Comparison of ENCODE assay signal across 21 cellular contexts in genomic region chr10:86785968-86786367, GRCh38. TPM values are rescaled to one million over a fixed set of nuclear protein-coding genes. Genes with fewer than 3 reads are reported as not detected.
DNase-seq lines count a peak whose midpoint lies in the region; ATAC-seq and TF ChIP-seq lines count a peak whose summit lies in the region.
"Had no signal": no experiment of that assay in that cellular context is flagged by ENCODE, and none has a peak within 500 bp of the region (broad histone marks: within the 10 kb centered on the region; RNA-seq: fewer than 3 reads in every experiment).

No MANE protein-coding gene starts in this region.

- no peak overlapping the region for H3K4me3 Mint-ChIP-seq in WTC11
- H3K4me3 Mint-ChIP-seq: activated CD4-positive, alpha-beta T cell treated with anti-CD3 and anti-CD28 coated beads, Interleukin-2, amount 10 ng/mL, durations not matched to agents 24 days and 14 days; stimulated activated memory B cell treated with anti-CD40 and anti-IgM and Interleukin-4, amounts not matched to agents 10 μg/mL and 1 μg/mL and 100 μg/mL, for 72 hours had no signal

- peak overlapping the region; percentile 3 for H3K4me2 ChIP-seq in GM23248 (ENCODE audit: unreplicated experiment)

- no peak overlapping the region for H3K9ac ChIP-seq in GM23248
- H3K9ac ChIP-seq in iPS-18a (ENCODE audit: low read length) = no peak overlapping the region
- no peak overlapping the region for H3K9ac ChIP-seq in rectal smooth muscle tissue (ENCODE audit: low read length)

- peaks cover 30% of the 10 kb centered on the region for H3K4me1 Mint-ChIP-seq in WTC11

- no peak for TF ChIP-seq POLR2A in Peyer's patch (IDR thresholded peaks at IDR 0.05)

- WGBS in GM23248 (ENCODE audit: low coverage in 1 of 2, low lambda C conversion rate in 2 of 2, missing lambda C conversion rate in 2 of 2), 2 experiments = 61 to 68% methylated on average over 5 of the region's 5 CpGs

- TF ChIP-seq CTCF in WTC11 (IDR thresholded peaks at IDR 0.05) (no peak), Peyer's patch (IDR thresholded peaks at IDR 0.05) (no peak)

- H3K4me3 ChIP-seq in GM23248 = no peak overlapping the region
- H3K4me3 ChIP-seq in iPS-18a (ENCODE audit: low read length) = no peak overlapping the region
- no peak overlapping the region for H3K4me3 ChIP-seq in rectal smooth muscle tissue (ENCODE audit: low read length)
- no peak overlapping the region for H3K4me3 ChIP-seq in Peyer's patch
- H3K4me3 ChIP-seq: K562, upper lobe of left lung had no signal

- H3K36me3 ChIP-seq in GM23248 (ENCODE audit: low read depth) (no peaks in the 10 kb centered on the region), iPS-18a (ENCODE audit: control insufficient read depth, low read depth, low read length) (no peaks in the 10 kb centered on the region), rectal smooth muscle tissue (ENCODE audit: control insufficient read depth, insufficient read depth, low read length) (no peaks in the 10 kb centered on the region), Peyer's patch (no peaks in the 10 kb centered on the region)
- H3K36me3 ChIP-seq: upper lobe of left lung had no signal

- peaks cover 8% of the 10 kb centered on the region; the same call in 1 of the 2 replicates for H3K9me3 Mint-ChIP-seq in WTC11

- peaks cover 98% of the 10 kb centered on the region for H3K79me2 ChIP-seq in GM23248 (ENCODE audit: insufficient read depth)

- peaks cover 4% of the 10 kb centered on the region for H3K36me3 Mint-ChIP-seq in WTC11

- peak; percentile 55 for ATAC-seq in WTC11
- ATAC-seq: K562; left lobe of liver; stimulated activated memory B cell treated with anti-CD40 and anti-IgM and Interleukin-4, amounts not matched to agents 10 μg/mL and 1 μg/mL and 100 μg/mL, for 72 hours had no signal

- POLR2A ChIA-PET in WTC11 (lab: Charles Lee) = no interaction called here

- in situ Hi-C loops in GM23248 (cut with MboI) = no loop called here

- H2AFZ ChIP-seq in GM23248 = no peak overlapping the region

- no peak for DNase-seq in GM23248
- no peak for DNase-seq in WTC11 (ENCODE audit: low spot score)
- no peak for DNase-seq in COLO668 (lab: John Stamatoyannopoulos, UW; ENCODE audit: unreplicated experiment)
- DNase-seq in GF-D8 (lab: John Stamatoyannopoulos, UW) = no peak
- no peak for DNase-seq in DMS79 (lab: John Stamatoyannopoulos, UW)
- no peak for DNase-seq in Peyer's patch
- DNase-seq: activated CD4-positive, alpha-beta T cell treated with anti-CD3 and anti-CD28 coated beads, Interleukin-2, amount 10 ng/mL, durations not matched to agents 24 days and 14 days; activated CD8-positive, alpha-beta memory T cell treated with anti-CD3 and anti-CD28 coated beads, Interleukin-2, amount 50 U/mL, for 48 hours; activated effector memory CD4-positive, alpha-beta T cell treated with anti-CD3 and anti-CD28 coated beads, Interleukin-2, amount 50 U/mL, for 16 hours; EL; hippocampal formation; NCI-H1930; NCI-H446 treated with DMSO at 0.1 percent for 48 hours; posterior cingulate gyrus; stimulated activated CD4-positive, alpha-beta T cell treated with anti-CD3 and anti-CD28 coated beads, Interleukin-15, amount 100 ng/mL, for 24 hours; upper lobe of left lung had no signal

- H3F3A ChIP-seq in GM23248 (ENCODE audit: insufficient read depth) = no peaks in the 10 kb centered on the region

- H3K27me3 ChIP-seq in GM23248 (replicated peaks; ENCODE audit: insufficient read depth) (no peaks in the 10 kb centered on the region), iPS-18a (ENCODE audit: control insufficient read depth, insufficient read depth, low read length) (no peaks in the 10 kb centered on the region), rectal smooth muscle tissue (ENCODE audit: control insufficient read depth, insufficient read depth, low read length) (no peaks in the 10 kb centered on the region), Peyer's patch (no peaks in the 10 kb centered on the region)
- H3K27me3 ChIP-seq: upper lobe of left lung had no signal

- H3K27me3 Mint-ChIP-seq in WTC11 (ENCODE audit: low read depth) = no peaks in the 10 kb centered on the region
- H3K27me3 Mint-ChIP-seq: stimulated activated memory B cell treated with anti-CD40 and anti-IgM and Interleukin-4, amounts not matched to agents 10 μg/mL and 1 μg/mL and 100 μg/mL, for 72 hours had no signal

- H3K9me2 ChIP-seq in GM23248 (ENCODE audit: insufficient read depth) = no peaks in the 10 kb centered on the region

- H3K27ac ChIP-seq in GM23248 (0 out of 2 replicates have a peak overlapping the region, but pooled peaks have one; percentile 0), iPS-18a (ENCODE audit: low read length) (peak overlapping the region; percentile 0), rectal smooth muscle tissue (ENCODE audit: low read depth, low read length) (peak overlapping the region; percentile 57), Peyer's patch (peak overlapping the region in 1 of 4 donors; percentile 40)
- H3K27ac ChIP-seq: upper lobe of left lung had no signal

- CTCF ChIA-PET in WTC11 (lab: Charles Lee) = interaction anchor here (0.5 kb wide), 1 partner anchor 18 kb away, joined by 3 read pairs; no protein-coding TSS in a partner anchor

- H3K27ac Mint-ChIP-seq in WTC11 = no peak overlapping the region
- H3K27ac Mint-ChIP-seq: activated CD4-positive, alpha-beta T cell treated with anti-CD3 and anti-CD28 coated beads, Interleukin-2, amount 10 ng/mL, durations not matched to agents 24 days and 14 days; stimulated activated memory B cell treated with anti-CD40 and anti-IgM and Interleukin-4, amounts not matched to agents 10 μg/mL and 1 μg/mL and 100 μg/mL, for 72 hours had no signal

- H3K9me3 ChIP-seq in GM23248 (ENCODE audit: low read depth) = no peaks in the 10 kb centered on the region
- H3K9me3 ChIP-seq in iPS-18a (ENCODE audit: control insufficient read depth, low read depth, low read length) = no peaks in the 10 kb centered on the region
- H3K9me3 ChIP-seq in Peyer's patch = no peaks in the 10 kb centered on the region
- H3K9me3 ChIP-seq: upper lobe of left lung had no signal

- H3K4me1 ChIP-seq in GM23248 (ENCODE audit: insufficient read depth) (peaks cover 10% of the 10 kb centered on the region; the same call in 1 of the 2 replicates), iPS-18a (ENCODE audit: control insufficient read depth, low read depth, low read length) (peaks cover 36% of the 10 kb centered on the region), rectal smooth muscle tissue (ENCODE audit: control insufficient read depth, insufficient read depth, low read length) (peaks cover 18% of the 10 kb centered on the region), Peyer's patch (peaks cover 0 to 17% (median 0%) of the 10 kb centered on the region in 4 donors)

- H4K20me1 ChIP-seq in GM23248 (ENCODE audit: insufficient read depth) = peaks cover 8% of the 10 kb centered on the region; the same call in 1 of the 2 replicates

TF ChIP-seq in WTC11, 78 proteins besides CTCF, POLR2A, EP300 and RAD21:
- no peak for TF ChIP-seq CDX4 (CRISPR knock-in tag; IDR thresholded peaks at IDR 0.05; ENCODE audit: borderline replicate concordance)
- no peak for TF ChIP-seq ZNF416 (CRISPR knock-in tag; IDR thresholded peaks at IDR 0.05)
- TF ChIP-seq ZNF423 (CRISPR knock-in tag; IDR thresholded peaks at IDR 0.05) = no peak

RNA-seq across cellular contexts. Expression of gene BMPR1A, which starts 29.5 kb away (rescaled TPM):
- 35.5 and 41.7 TPM in 2 replicates for total RNA-seq in GM23248 (2014; rRNA removed; shearing (Covaris generic))
- polyA plus RNA-seq in GM23248 (2016; fragmentation: Nextera tagmentation; extraction: Ambion mirVana) = 15.5 and 16.5 TPM in 2 replicates
- total RNA-seq in WTC11 (2021) (99.7 to 107 TPM (median 104 TPM) in 3 replicates), Peyer's patch (10 to 100 TPM; 17.1 to 40.1 (median 24.9) TPM)
